17 cellular contexts compared by ENCODE assay signal in genomic region chr1:30538906-30539855, GRCh38.
A peak's percentile ranks its signal among the peaks of the same experiment; 100 is the strongest.
DNase-seq lines count a peak whose midpoint lies in the region; ATAC-seq and TF ChIP-seq lines count a peak whose summit lies in the region.
"Had no signal": no experiment of that assay in that cellular context is flagged by ENCODE, and none has a peak within 500 bp of the region (broad histone marks: within the 10 kb centered on the region; RNA-seq: fewer than 3 reads in every experiment).

No MANE protein-coding gene starts in this region.

- TF ChIP-seq POLR2A in prostate gland (IDR thresholded peaks at IDR 0.05) (no peak), Peyer's patch (IDR thresholded peaks at IDR 0.05) (no peak)

- TF ChIP-seq CTCF in HEK293 (tag by site-specific recombination; IDR thresholded peaks at IDR 0.05) (no peak), prostate gland (IDR thresholded peaks at IDR 0.05) (no peak), Peyer's patch (IDR thresholded peaks at IDR 0.05) (no peak)

- H3K9me3 ChIP-seq in HEK293 (ENCODE audit: control insufficient read depth, insufficient read depth, low read depth, low read length), result no peaks in the 10 kb centered on the region
- no peaks in the 10 kb centered on the region for H3K9me3 ChIP-seq in prostate gland
- H3K9me3 ChIP-seq in Peyer's patch, result no peaks in the 10 kb centered on the region

- H3K27ac ChIP-seq in HEK293 (ENCODE audit: extremely low read depth, low read depth, low read length), result no peak overlapping the region
- no peak overlapping the region for H3K27ac ChIP-seq in prostate gland
- no peak overlapping the region for H3K27ac ChIP-seq in Peyer's patch

- intact Hi-C loops in posterior vena cava (cut with DNase I) (no loop called here), prostate gland (cut with DNase I) (no loop called here)

- CTCF ChIA-PET in HEK293 (lab: Yijun Ruan, JAX), result no interaction called here

- H3K27me3 ChIP-seq in prostate gland (replicated peaks; ENCODE audit: insufficient read depth) (no peaks in the 10 kb centered on the region), Peyer's patch (no peaks in the 10 kb centered on the region)

- POLR2A ChIA-PET in HEK293 (lab: Yijun Ruan, JAX), result no interaction called here

- H3K4me3 ChIP-seq in HEK293 (ENCODE audit: low read depth, low read length), result no peak overlapping the region
- H3K4me3 ChIP-seq in prostate gland, result no peak overlapping the region
- no peak overlapping the region for H3K4me3 ChIP-seq in Peyer's patch

- H3K4me1 ChIP-seq in HEK293 (ENCODE audit: control insufficient read depth, insufficient read depth, low read length), result no peaks in the 10 kb centered on the region
- H3K4me1 ChIP-seq in prostate gland (replicated peaks), result no peaks in the 10 kb centered on the region
- no peaks in the 10 kb centered on the region for H3K4me1 ChIP-seq in Peyer's patch

- peak; percentile 47 for DNase-seq in activated CD8-positive, alpha-beta memory T cell treated with anti-CD3 and anti-CD28 coated beads for 24 hours
- DNase-seq in activated CD8-positive, alpha-beta memory T cell treated with anti-CD3 and anti-CD28 coated beads, Interleukin-2, amount 50 U/mL, for 48 hours, result no peak
- DNase-seq in left lobe of liver (ENCODE audit: low spot score) (peak; percentile 10), posterior vena cava (ENCODE audit: low spot score) (peak; percentile 74), NCI-H1436 treated with DMSO at 0.1 percent for 48 hours (lab: John Stamatoyannopoulos, UW) (no peak), prostate gland (ENCODE audit: low spot score) (no peak), Peyer's patch (no peak)
- DNase-seq: ACHN; C1 segment of cervical spinal cord; CD4-positive, alpha-beta T cell; COR-L47; DMS153; DMS79 treated with DMSO at 0.1 percent for 48 hours; EL; HCEC 1CT had no signal

- no peaks in the 10 kb centered on the region for H3K36me3 ChIP-seq in HEK293 (ENCODE audit: control insufficient read depth in 2 of 2, insufficient read depth in 1 of 2, low read length in 2 of 2)
- H3K36me3 ChIP-seq in prostate gland, result no peaks in the 10 kb centered on the region
- H3K36me3 ChIP-seq in Peyer's patch, result no peaks in the 10 kb centered on the region

- no peak for ATAC-seq in left lobe of liver
- ATAC-seq: HepG2 had no signal

- WGBS in prostate gland, result 71% methylated on average over 13 of the region's 13 CpGs

TF ChIP-seq in HEK293, 187 proteins besides CTCF, POLR2A, EP300 and RAD21:
- TF ChIP-seq ZIC2 (tag by site-specific recombination; IDR thresholded peaks at IDR 0.05), result peak; percentile 57
- no peak for TF ChIP-seq ZNF155 (tag by site-specific recombination; IDR thresholded peaks at IDR 0.05)

Comparison
In these comparisons a context has a peak if more than half of its experiments do, and no peak if none do; other contexts are left out.
1. DNase-seq: peak in activated CD8-positive, alpha-beta memory T cell treated with anti-CD3 and anti-CD28 coated beads for 24 hours (single experiment), left lobe of liver (single experiment) and posterior vena cava (single experiment); none in activated CD8-positive, alpha-beta memory T cell treated with anti-CD3 and anti-CD28 coated beads, Interleukin-2, amount 50 U/mL, for 48 hours (single experiment), NCI-H1436 treated with DMSO at 0.1 percent for 48 hours (single experiment), prostate gland (single experiment) and Peyer's patch (0 of 3).